13 cellular contexts compared by ENCODE assay signal in the genomic region with DNA sequence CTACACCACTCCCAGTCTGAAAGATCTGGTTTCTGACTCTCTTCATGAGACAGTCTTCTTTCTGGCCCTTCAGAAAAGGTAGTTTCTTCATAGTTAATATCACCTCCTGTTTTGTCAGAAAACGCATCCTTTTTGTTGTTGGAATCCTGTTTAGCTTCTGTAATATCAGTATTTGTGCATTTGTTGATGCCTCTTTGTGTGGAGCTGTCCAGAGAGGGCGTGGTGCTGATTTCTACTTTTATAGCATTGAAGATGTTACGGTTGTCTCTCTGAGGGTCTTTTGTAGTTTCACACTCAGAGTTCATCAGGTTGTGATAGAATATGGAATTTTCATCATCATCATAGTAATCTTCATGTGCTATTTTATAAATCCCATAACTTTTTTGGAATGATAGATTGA. TPM values are rescaled to one million over a fixed set of nuclear protein-coding genes. Genes with fewer than 3 reads are reported as not detected.
DNase-seq lines count a peak whose midpoint lies in the region; ATAC-seq lines count a peak whose summit lies in the region.
"Had no signal": no experiment of that assay in that cellular context is flagged by ENCODE, and none has a peak within 500 bp of the region (broad histone marks: within the 10 kb centered on the region; RNA-seq: fewer than 3 reads in every experiment).

No MANE protein-coding gene starts in this region.

- H3K4me3 ChIP-seq in Jurkat, Clone E6-1 (ENCODE audit: low read length): no peak overlapping the region
- H3K4me3 ChIP-seq in adipocyte (ENCODE audit: low read length): no peak overlapping the region

- in situ Hi-C loops in Caki2 (cut with HindIII; ENCODE audit: low pct_unique_long_range_greater_than_20kb, low sequenced_read_pairs): no loop called here

- H3K9ac ChIP-seq in adipocyte (ENCODE audit: low read length): no peak overlapping the region

- H3K9me3 ChIP-seq in adipocyte (ENCODE audit: control insufficient read depth, low read length): peaks cover 4% of the 10 kb centered on the region

- ATAC-seq in HG02678 (IDR thresholded peaks at IDR 0.05; ENCODE audit: unreplicated experiment): no peak
- ATAC-seq in GM21825 (IDR thresholded peaks at IDR 0.05; ENCODE audit: unreplicated experiment): no peak
- ATAC-seq: naive thymus-derived CD4-positive, alpha-beta T cell had no signal

- no peaks in the 10 kb centered on the region for H3K27me3 ChIP-seq in adipocyte (replicated peaks; ENCODE audit: control insufficient read depth, insufficient read depth, low read length)

- no peaks in the 10 kb centered on the region for H3K4me1 ChIP-seq in adipocyte (ENCODE audit: control insufficient read depth, insufficient read depth, low read length)

- DNase-seq in Caki2 (ENCODE audit: low read depth): peak; percentile 18
- DNase-seq in Jurkat, Clone E6-1 (ENCODE audit: low read depth, low spot score): peak; percentile 14
- DNase-seq in adipocyte (ENCODE audit: low read depth): peak; percentile 42
- DNase-seq in iPS-NIHi7 (ENCODE audit: extremely low spot score): peak; percentile 12
- no peak for DNase-seq in NK-92 treated with Interleukin-12 subunit alpha and Interleukin-12 subunit beta, amount 100 ng/mL, for 24 hours (lab: John Stamatoyannopoulos, UW)
- DNase-seq in NCI-H1694 (lab: John Stamatoyannopoulos, UW): no peak
- DNase-seq: naive thymus-derived CD4-positive, alpha-beta T cell; NCI-H1105; NCI-H446 treated with DMSO at 0.1 percent for 48 hours; substantia nigra had no signal

- no peaks in the 10 kb centered on the region for H3K36me3 ChIP-seq in adipocyte (ENCODE audit: control insufficient read depth, insufficient read depth, low read length, severe bottlenecking)

RNA-seq across cellular contexts. Expression of gene GPR149, which starts 8.9 kb away (rescaled TPM):
- total RNA-seq in Caki2 (2014; rRNA removed; shearing (Covaris generic); ENCODE audit: low replicate concordance): not detected in 2 replicates
- polyA plus RNA-seq in Jurkat, Clone E6-1 (2012; ENCODE audit: insufficient read depth, insufficient read length): not detected
- total RNA-seq: kidney epithelial cell; naive thymus-derived CD4-positive, alpha-beta T cell had no signal
- polyA plus RNA-seq: naive thymus-derived CD4-positive, alpha-beta T cell had no signal

Comparison
In these comparisons a context has a peak if more than half of its experiments do, and no peak if none do; other contexts are left out.
1. DNase-seq: peak in Caki2 (single experiment), Jurkat, Clone E6-1 (single experiment), adipocyte (single experiment) and iPS-NIHi7 (single experiment); none in NK-92 treated with Interleukin-12 subunit alpha and Interleukin-12 subunit beta, amount 100 ng/mL, for 24 hours (single experiment) and NCI-H1694 (single experiment).